Comparison of ENCODE assay signal across 1 cellular context in the genomic region with DNA sequence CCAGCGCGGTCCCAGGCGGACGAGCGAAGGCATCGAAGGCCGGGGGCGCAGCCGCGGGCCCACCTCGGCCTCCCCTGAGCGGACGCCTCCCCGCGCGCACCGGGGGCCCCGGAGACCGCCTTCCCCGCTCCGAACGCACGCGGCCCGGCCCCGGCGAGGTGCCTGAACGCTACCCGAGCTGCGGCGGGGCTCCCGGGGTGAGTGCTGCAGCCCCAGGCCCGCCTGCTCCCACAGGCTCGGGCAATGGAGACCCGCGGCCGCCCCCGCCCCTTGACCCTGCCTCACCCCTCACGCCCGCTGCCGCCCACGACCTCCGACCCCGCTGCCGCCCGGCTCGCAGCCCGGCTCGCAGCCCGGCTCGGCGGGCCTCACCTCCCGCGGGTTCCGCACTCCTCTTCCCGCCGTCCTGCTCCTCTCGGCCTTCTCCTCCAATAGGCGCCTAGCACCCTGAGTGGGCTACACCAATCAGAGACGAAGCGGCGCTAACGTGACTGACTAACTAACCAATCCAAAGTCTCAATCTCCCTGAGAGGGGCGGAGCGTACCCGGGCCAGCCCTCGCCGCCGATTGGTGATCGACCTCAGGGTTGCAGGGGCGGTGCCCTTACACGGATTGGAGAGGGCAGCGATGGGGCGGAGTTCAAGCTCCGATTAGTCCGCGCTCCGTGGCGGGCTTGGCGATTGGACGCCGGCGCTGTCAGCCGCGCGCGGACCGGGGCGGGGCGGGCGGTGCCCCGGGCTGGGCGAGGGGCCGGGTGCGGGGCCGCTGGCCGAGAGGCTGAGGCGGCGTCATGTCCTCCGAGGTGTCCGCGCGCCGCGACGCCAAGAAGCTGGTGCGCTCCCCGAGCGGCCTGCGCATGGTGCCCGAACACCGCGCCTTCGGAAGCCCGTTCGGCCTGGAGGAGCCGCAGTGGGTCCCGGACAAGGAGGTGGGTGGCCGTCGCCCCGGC.
TF ChIP-seq lines count a peak whose summit lies in the region.

TSS of gene XRCC3 (minus strand) at position 400 of the 949 bp plus-strand sequence. CDS start 4,364 bp downstream, outside the sequence.
TSS of gene ZFYVE21 (plus strand) at position 759 of the 949 bp plus-strand sequence. CDS start at position 791, 32 bp downstream.

TF ChIP-seq in H1, 55 proteins besides CTCF, POLR2A, EP300 and RAD21 (continued from another document):
- no peak for TF ChIP-seq CHD1 (IDR thresholded peaks at IDR 0.05; ENCODE audit: low read depth, low read length)
- TF ChIP-seq MAX (IDR thresholded peaks at IDR 0.05) = peak; percentile 64
- no peak for TF ChIP-seq HDAC6 (IDR thresholded peaks at IDR 0.05; ENCODE audit: low read depth, low read length)
- no peak for TF ChIP-seq MAFK (IDR thresholded peaks at IDR 0.05; ENCODE audit: low read depth, low read length)
- TF ChIP-seq SP4 (IDR thresholded peaks at IDR 0.05; ENCODE audit: low read length) = peak; percentile 96; the same call in 1 of the 2 replicates
- no peak for TF ChIP-seq RNF2 (IDR thresholded peaks at IDR 0.05; ENCODE audit: borderline replicate concordance, low read depth, low read length, missing control alignments, poor library complexity, severe bottlenecking)
- TF ChIP-seq PHF8 (conservative IDR thresholded peaks at IDR 0.05; ENCODE audit: low read depth, low read length) = peak; percentile 89
- no peak for TF ChIP-seq NANOG (IDR thresholded peaks at IDR 0.05; ENCODE audit: insufficient read depth, low read depth, low read length, poor library complexity, severe bottlenecking)
- TF ChIP-seq JUN (IDR thresholded peaks at IDR 0.05; ENCODE audit: low read depth, low read length) = no peak
- no peak for TF ChIP-seq SRF (IDR thresholded peaks at IDR 0.05; ENCODE audit: low read depth, low read length)
- no peak for TF ChIP-seq EGR1 (IDR thresholded peaks at IDR 0.05; ENCODE audit: borderline replicate concordance, low read depth, low read length)
- TF ChIP-seq POLR2AphosphoS5 (IDR thresholded peaks at IDR 0.05; ENCODE audit: low read depth, low read length) = peak; percentile 84
- no peak for TF ChIP-seq SIX5 (IDR thresholded peaks at IDR 0.05; ENCODE audit: low read depth, low read length)
- TF ChIP-seq TAF7 (optimal IDR thresholded peaks at IDR 0.05; ENCODE audit: borderline replicate concordance, low read depth, low read length) = no peak
- TF ChIP-seq CHD7 (IDR thresholded peaks at IDR 0.05; ENCODE audit: insufficient replicate concordance, low read length) = no peak
- peak; percentile 52; the same call in 1 of the 2 replicates for TF ChIP-seq USF2 (IDR thresholded peaks at IDR 0.05; ENCODE audit: low read length)
- TF ChIP-seq KDM5A (IDR thresholded peaks at IDR 0.05; ENCODE audit: low read length) = no peak
- no peak for TF ChIP-seq TCF12 (IDR thresholded peaks at IDR 0.05; ENCODE audit: low read depth, low read length)
- no peak for TF ChIP-seq CBX5 (IDR thresholded peaks at IDR 0.05; ENCODE audit: low read depth, low read length)
- TF ChIP-seq ASH2L (IDR thresholded peaks at IDR 0.05; ENCODE audit: low read length) = peak; percentile 46
- no peak for TF ChIP-seq HDAC2 (IDR thresholded peaks at IDR 0.05; ENCODE audit: borderline replicate concordance in 1 of 2, low read depth in 2 of 2, low read length in 2 of 2)
- no peak for TF ChIP-seq GABPA (IDR thresholded peaks at IDR 0.05; ENCODE audit: borderline replicate concordance, insufficient read depth, low read length)
- TF ChIP-seq TAF1 (IDR thresholded peaks at IDR 0.05; ENCODE audit: low read depth, low read length) = peak; percentile 82
- no peak for TF ChIP-seq SIRT6 (IDR thresholded peaks at IDR 0.05; ENCODE audit: low read length)
- TF ChIP-seq, protein P1, sequence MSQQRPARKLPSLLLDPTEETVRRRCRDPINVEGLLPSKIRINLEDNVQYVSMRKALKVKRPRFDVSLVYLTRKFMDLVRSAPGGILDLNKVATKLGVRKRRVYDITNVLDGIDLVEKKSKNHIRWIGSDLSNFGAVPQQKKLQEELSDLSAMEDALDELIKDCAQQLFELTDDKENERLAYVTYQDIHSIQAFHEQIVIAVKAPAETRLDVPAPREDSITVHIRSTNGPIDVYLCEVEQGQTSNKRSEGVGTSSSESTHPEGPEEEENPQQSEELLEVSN (IDR thresholded peaks at IDR 0.05) = peak; percentile 93
- TF ChIP-seq BCL11A (IDR thresholded peaks at IDR 0.05; ENCODE audit: low read depth in 2 of 2, low read length in 2 of 2) = no peak
- TF ChIP-seq EZH2 (IDR thresholded peaks at IDR 0.05; ENCODE audit: low read depth, low read length, severe bottlenecking) = no peak
- TF ChIP-seq CREB1 (IDR thresholded peaks at IDR 0.05) = peak; percentile 64
- TF ChIP-seq SP1 (IDR thresholded peaks at IDR 0.05; ENCODE audit: low read depth, low read length) = peak; percentile 99
- no peak for TF ChIP-seq SUZ12 (IDR thresholded peaks at IDR 0.05; ENCODE audit: low read length)
- TF ChIP-seq TBP (IDR thresholded peaks at IDR 0.05; ENCODE audit: low read depth, low read length) = 0 out of 2 replicates have a peak, but pooled peaks have one; percentile 42
- TF ChIP-seq, protein P2, sequence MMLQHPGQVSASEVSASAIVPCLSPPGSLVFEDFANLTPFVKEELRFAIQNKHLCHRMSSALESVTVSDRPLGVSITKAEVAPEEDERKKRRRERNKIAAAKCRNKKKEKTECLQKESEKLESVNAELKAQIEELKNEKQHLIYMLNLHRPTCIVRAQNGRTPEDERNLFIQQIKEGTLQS (IDR thresholded peaks at IDR 0.05; ENCODE audit: insufficient read depth, low read depth, low read length) = no peak
- TF ChIP-seq RFX5 (IDR thresholded peaks at IDR 0.05; ENCODE audit: borderline replicate concordance, low read depth, low read length) = no peak
- no peak for TF ChIP-seq TEAD4 (IDR thresholded peaks at IDR 0.05; ENCODE audit: low read depth, low read length)
- TF ChIP-seq GTF2F1 (IDR thresholded peaks at IDR 0.05; ENCODE audit: borderline replicate concordance, low read depth, low read length) = no peak
- TF ChIP-seq CEBPB (IDR thresholded peaks at IDR 0.05; ENCODE audit: low read depth, low read length) = no peak
- peak; percentile 96 for TF ChIP-seq CHD2 (IDR thresholded peaks at IDR 0.05; ENCODE audit: low read length)
- peak; percentile 93 for TF ChIP-seq SP2 (IDR thresholded peaks at IDR 0.05; ENCODE audit: low read length)
- no peak for TF ChIP-seq FOSL1 (IDR thresholded peaks at IDR 0.05; ENCODE audit: insufficient read depth, low read depth, low read length)
- peak in 1 of 2 experiments; percentile 55; a peak in 1 of 4 replicates for TF ChIP-seq SIN3A (conservative IDR thresholded peaks at IDR 0.05 in 1 of 2, IDR thresholded peaks at IDR 0.05 in 1 of 2; ENCODE audit: low read depth in 1 of 2, low read length in 2 of 2)
- no peak for TF ChIP-seq POU5F1 (IDR thresholded peaks at IDR 0.05; ENCODE audit: low read depth, low read length)
- TF ChIP-seq KDM1A (IDR thresholded peaks at IDR 0.05; ENCODE audit: borderline replicate concordance, low read length) = no peak
- TF ChIP-seq NRF1 (IDR thresholded peaks at IDR 0.05; ENCODE audit: low read depth, low read length) = no peak
- no peak for TF ChIP-seq CTBP2 (IDR thresholded peaks at IDR 0.05; ENCODE audit: borderline replicate concordance, insufficient read depth, insufficient read length, low read length)
- no peak for TF ChIP-seq SAP30 (IDR thresholded peaks at IDR 0.05; ENCODE audit: insufficient read depth, insufficient replicate concordance, low read length)
- TF ChIP-seq KDM4A (IDR thresholded peaks at IDR 0.05; ENCODE audit: low read depth, low read length, severe bottlenecking) = peak; percentile 53
- TF ChIP-seq BRCA1 (IDR thresholded peaks at IDR 0.05; ENCODE audit: low read depth, low read length) = no peak
- TF ChIP-seq RBBP5 (IDR thresholded peaks at IDR 0.05; ENCODE audit: borderline replicate concordance, low read depth, low read length) = no peak
- TF ChIP-seq RXRA (IDR thresholded peaks at IDR 0.05; ENCODE audit: insufficient read depth, low read depth, low read length) = no peak
- TF ChIP-seq ZNF274 (IDR thresholded peaks at IDR 0.05; ENCODE audit: borderline replicate concordance, extremely low read depth, low read length) = no peak
- TF ChIP-seq ATF2 (IDR thresholded peaks at IDR 0.05; ENCODE audit: low read length) = no peak
- no peak for TF ChIP-seq BACH1 (IDR thresholded peaks at IDR 0.05; ENCODE audit: low read length)
